ENCODE assay signal across 14 cellular contexts in the genomic region with DNA sequence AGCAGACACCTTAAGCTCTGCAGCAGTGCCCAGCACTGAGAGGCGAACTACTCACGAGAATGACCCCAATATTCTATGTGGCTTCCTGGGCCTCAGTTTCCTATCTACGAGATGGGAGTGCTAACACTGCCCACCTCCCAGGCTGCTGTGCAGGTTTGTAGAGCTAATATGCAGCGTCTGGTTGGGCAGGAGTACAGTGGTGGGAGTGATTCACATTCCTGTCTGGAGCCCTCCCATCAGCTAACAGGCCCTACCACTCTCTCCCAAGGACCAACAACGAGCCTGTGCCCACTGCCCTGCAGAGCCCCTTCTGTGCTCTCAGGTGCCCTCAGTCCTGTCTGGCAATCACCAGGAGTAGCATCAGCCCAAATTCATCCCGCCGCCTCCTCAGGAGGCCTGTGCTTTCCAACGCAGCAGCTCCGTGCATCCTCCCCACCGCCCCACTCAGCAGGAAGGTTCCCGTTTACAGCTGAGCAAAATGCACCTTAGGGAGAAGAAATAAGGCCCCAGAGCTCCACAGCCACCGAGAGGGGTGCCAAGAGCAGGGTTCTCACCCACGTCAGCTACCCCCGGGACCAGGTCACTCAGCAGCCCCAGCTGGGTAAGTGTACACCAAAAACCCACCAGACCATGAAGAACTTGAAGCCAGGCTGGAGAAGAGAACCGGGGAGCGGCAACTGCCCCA. TPM values are rescaled to one million over a fixed set of nuclear protein-coding genes. Genes with fewer than 3 reads are reported as not detected.
DNase-seq lines count a peak whose midpoint lies in the region; ATAC-seq and TF ChIP-seq lines count a peak whose summit lies in the region.
"Had no signal": no experiment of that assay in that cellular context is flagged by ENCODE, and none has a peak within 500 bp of the region (broad histone marks: within the 10 kb centered on the region; RNA-seq: fewer than 3 reads in every experiment).

No MANE protein-coding gene starts in this region.

- no peak for DNase-seq in activated naive CD4-positive, alpha-beta T cell treated with anti-CD3 and anti-CD28 coated beads, Interleukin-2, amount 50 U/mL, for 72 hours (ENCODE audit: low spot score in 2 of 2)
- DNase-seq in activated naive CD4-positive, alpha-beta T cell treated with Interleukin-2 at 50 U/mL for 16 hours, result no peak
- DNase-seq in fibroblast of lung (ENCODE audit: low read depth in 2 of 2) (no peak), neural crest cell (ENCODE audit: low read depth, low spot score) (no peak), type B pancreatic cell (ENCODE audit: extremely low spot score, unreplicated experiment) (no peak)
- no peak for DNase-seq in stimulated activated CD4-positive, alpha-beta T cell treated with anti-CD3 and anti-CD28 coated beads, Interleukin-2, amount 100 ng/mL, for 24 hours
- DNase-seq: activated CD4-positive, alpha-beta T cell treated with anti-CD3 and anti-CD28 coated beads, Interleukin-2, amount 50 U/mL, for 4 hours; activated naive CD8-positive, alpha-beta T cell treated with anti-CD3 and anti-CD28 coated beads, Interleukin-2, amount 10 ng/mL, durations not matched to agents 7 days and 5 days; GF-D8; HFFc6; kidney glomerular epithelial cell; stimulated activated naive CD4-positive, alpha-beta T cell had no signal

- H3K27ac ChIP-seq in fibroblast of lung (ENCODE audit: insufficient read depth, low read length), result no peak overlapping the region

- ATAC-seq in activated naive CD4-positive, alpha-beta T cell treated with anti-CD3 and anti-CD28 coated beads, Interleukin-2, amount 50 U/mL, for 72 hours, result no peak
- ATAC-seq in HG03378 (IDR thresholded peaks at IDR 0.05; ENCODE audit: unreplicated experiment), result no peak
- ATAC-seq in GM21423 (IDR thresholded peaks at IDR 0.05; ENCODE audit: unreplicated experiment), result no peak

- peaks cover 0 to 6% of the 10 kb centered on the region in 2 donors for H3K36me3 Mint-ChIP-seq in activated naive CD4-positive, alpha-beta T cell treated with anti-CD3 and anti-CD28 coated beads, Interleukin-2, amount 50 U/mL, for 72 hours
- no peaks in the 10 kb centered on the region for H3K36me3 Mint-ChIP-seq in neural crest cell (ENCODE audit: low read depth)
- H3K36me3 Mint-ChIP-seq in type B pancreatic cell, result no peaks in the 10 kb centered on the region

- peaks cover 1% of the 10 kb centered on the region for H4K20me1 ChIP-seq in fibroblast of lung (ENCODE audit: control insufficient read depth, extremely low read depth, insufficient read depth, low read length)

- H3K79me2 ChIP-seq in fibroblast of lung (ENCODE audit: control insufficient read depth, insufficient read depth, low read length), result peaks cover 91% of the 10 kb centered on the region

- H3K9ac ChIP-seq in fibroblast of lung (ENCODE audit: insufficient read depth, low read length), result peak overlapping the region; percentile 7

- peak overlapping the region; percentile 23 for H3K4me3 Mint-ChIP-seq in neural crest cell
- H3K4me3 Mint-ChIP-seq in type B pancreatic cell, result no peak overlapping the region
- H3K4me3 Mint-ChIP-seq: activated naive CD8-positive, alpha-beta T cell treated with anti-CD3 and anti-CD28 coated beads, Interleukin-2, amount 10 ng/mL, durations not matched to agents 7 days and 5 days; HFFc6 had no signal

- no peaks in the 10 kb centered on the region for H3K27me3 ChIP-seq in fibroblast of lung (ENCODE audit: control insufficient read depth, insufficient read depth, low read length)

- no peaks in the 10 kb centered on the region for H3K9me3 ChIP-seq in fibroblast of lung (ENCODE audit: control insufficient read depth, insufficient read depth, low read depth, low read length)

- peaks cover 42% of the 10 kb centered on the region for H3K4me1 Mint-ChIP-seq in neural crest cell
- H3K4me1 Mint-ChIP-seq in type B pancreatic cell (ENCODE audit: unreplicated experiment), result peaks cover 44% of the 10 kb centered on the region

- H3K4me1 ChIP-seq in fibroblast of lung (ENCODE audit: control insufficient read depth, extremely low read depth, insufficient read depth, low read length), result peaks cover 10% of the 10 kb centered on the region

- no peak for TF ChIP-seq CTCF in fibroblast of lung (conservative IDR thresholded peaks at IDR 0.05 in 1 of 2, IDR thresholded peaks at IDR 0.05 in 1 of 2; ENCODE audit: low read depth in 1 of 2, low read length in 2 of 2)
- TF ChIP-seq CTCF in neural crest cell (conservative IDR thresholded peaks at IDR 0.05), result no peak
- TF ChIP-seq CTCF in type B pancreatic cell (conservative IDR thresholded peaks at IDR 0.05), result no peak

- H3K4me3 ChIP-seq in fibroblast of lung (replicated peaks in 1 of 4; ENCODE audit: control extremely low read depth in 1 of 4, insufficient read depth in 1 of 4, low read depth in 3 of 4, low read length in 4 of 4), result peak overlapping the region in 2 of 4 experiments; percentile 23 to 47

- peak overlapping the region; percentile 47 to 65 for H3K27ac Mint-ChIP-seq in activated naive CD4-positive, alpha-beta T cell treated with anti-CD3 and anti-CD28 coated beads, Interleukin-2, amount 50 U/mL, for 72 hours
- H3K27ac Mint-ChIP-seq in neural crest cell (ENCODE audit: unreplicated experiment) (peak overlapping the region; percentile 6), type B pancreatic cell (peak overlapping the region; percentile 23)
- H3K27ac Mint-ChIP-seq: HFFc6 had no signal

- H3K4me2 ChIP-seq in fibroblast of lung (ENCODE audit: extremely low read depth, insufficient read depth, low read length), result peak overlapping the region; percentile 66

- H3K9me3 Mint-ChIP-seq in activated naive CD4-positive, alpha-beta T cell treated with anti-CD3 and anti-CD28 coated beads, Interleukin-2, amount 50 U/mL, for 72 hours, result no peaks in the 10 kb centered on the region
- no peaks in the 10 kb centered on the region for H3K9me3 Mint-ChIP-seq in neural crest cell
- H3K9me3 Mint-ChIP-seq in type B pancreatic cell, result no peaks in the 10 kb centered on the region
- H3K9me3 Mint-ChIP-seq: activated naive CD8-positive, alpha-beta T cell treated with anti-CD3 and anti-CD28 coated beads, Interleukin-2, amount 10 ng/mL, durations not matched to agents 7 days and 5 days; HFFc6 had no signal

- H3K27me3 Mint-ChIP-seq in neural crest cell (ENCODE audit: low read depth) (no peaks in the 10 kb centered on the region), type B pancreatic cell (no peaks in the 10 kb centered on the region)
- H3K27me3 Mint-ChIP-seq: activated naive CD8-positive, alpha-beta T cell treated with anti-CD3 and anti-CD28 coated beads, Interleukin-2, amount 10 ng/mL, durations not matched to agents 7 days and 5 days had no signal

- peaks cover 7% of the 10 kb centered on the region for H3K36me3 ChIP-seq in fibroblast of lung (ENCODE audit: control insufficient read depth, insufficient read depth, low read length)

- no peak overlapping the region for H2AFZ ChIP-seq in fibroblast of lung (ENCODE audit: low read length)

RNA-seq across cellular contexts. Expression of gene AKT2, which starts 6.6 kb away (rescaled TPM):
- 100 to 1,000 TPM; 171 to 214 TPM for total RNA-seq in activated naive CD4-positive, alpha-beta T cell treated with anti-CD3 and anti-CD28 coated beads, Interleukin-2, amount 50 U/mL, for 72 hours
- total RNA-seq in fibroblast of lung, result 58.3 and 76.0 TPM in 2 replicates
- polyA plus RNA-seq in fibroblast of lung, result 81.5 and 104 TPM in 2 replicates
- polyA plus RNA-seq in fibroblast of lung (2012), result 99.0 and 115 TPM in 2 replicates
- polyA minus RNA-seq in fibroblast of lung (ENCODE audit: low replicate concordance), result 333 and 352 TPM in 2 replicates
- 147 and 150 TPM in 2 replicates for total RNA-seq in neural crest cell
- total RNA-seq in type B pancreatic cell (ENCODE audit: low replicate concordance), result 138 and 149 TPM in 2 replicates

RNA-seq across cellular contexts. Expression of gene CCNP, which starts 52.0 kb away (rescaled TPM):
- total RNA-seq in activated naive CD4-positive, alpha-beta T cell treated with anti-CD3 and anti-CD28 coated beads, Interleukin-2, amount 50 U/mL, for 72 hours, result under 1 TPM in 1 of 2 donors, not detected in 1; 0.43 TPM
- 0.26 and 0.50 TPM in 2 replicates for total RNA-seq in fibroblast of lung
- 0.07 and 0.16 TPM in 2 replicates for polyA plus RNA-seq in fibroblast of lung
- polyA plus RNA-seq in fibroblast of lung (2012), result 0.20 and 0.48 TPM in 2 replicates
- polyA minus RNA-seq in fibroblast of lung (ENCODE audit: low replicate concordance), result 0.67 TPM in 1 of 2 replicates, not detected in the other
- 0.43 and 0.47 TPM in 2 replicates for total RNA-seq in neural crest cell
- total RNA-seq in type B pancreatic cell (ENCODE audit: low replicate concordance), result 0.60 and 0.98 TPM in 2 replicates

Comparison
In these comparisons a context has a peak if more than half of its experiments do, and no peak if none do; other contexts are left out.
1. H3K27ac Mint-ChIP-seq: peak in every context shown above with its lines; median percentile 56 in activated naive CD4-positive, alpha-beta T cell treated with anti-CD3 and anti-CD28 coated beads, Interleukin-2, amount 50 U/mL, for 72 hours; 23 in type B pancreatic cell; 6 in neural crest cell.